ENCODE assay signal across 1 cellular context in genomic region chr5:170268153-170268689, GRCh38.
TF ChIP-seq lines count a peak whose summit lies in the region.

No MANE protein-coding gene starts in this region.

TF ChIP-seq in K562, 482 proteins besides CTCF, POLR2A, EP300 and RAD21:
- TF ChIP-seq ZNF224 (CRISPR knock-in tag; IDR thresholded peaks at IDR 0.05): no peak
- no peak for TF ChIP-seq SMARCA5 (IDR thresholded peaks at IDR 0.05)
- no peak for TF ChIP-seq GABPA (tag; conservative IDR thresholded peaks at IDR 0.05; ENCODE audit: low read depth)
- no peak for TF ChIP-seq ZNF354B (CRISPR knock-in tag; IDR thresholded peaks at IDR 0.05)
- TF ChIP-seq ZFPM2 (CRISPR knock-in tag; IDR thresholded peaks at IDR 0.05): no peak
- no peak for TF ChIP-seq FOXA1 (IDR thresholded peaks at IDR 0.05; ENCODE audit: borderline replicate concordance)
- no peak for TF ChIP-seq ZNF551 (CRISPR knock-in tag; IDR thresholded peaks at IDR 0.05)
